In genomic region chr5:149724130-149724850, GRCh38 we compare ENCODE assay signal across 10 cellular contexts. TPM values are rescaled to one million over a fixed set of nuclear protein-coding genes. Genes with fewer than 3 reads are reported as not detected.
A peak's percentile ranks its signal among the peaks of the same experiment; 100 is the strongest.
DNase-seq lines count a peak whose midpoint lies in the region; ATAC-seq and TF ChIP-seq lines count a peak whose summit lies in the region.
"Had no signal": no experiment of that assay in that cellular context is flagged by ENCODE, and none has a peak within 500 bp of the region (broad histone marks: within the 10 kb centered on the region; RNA-seq: fewer than 3 reads in every experiment).

No MANE protein-coding gene starts in this region.

- no peaks in the 10 kb centered on the region for H3K27me3 ChIP-seq in gastroesophageal sphincter

- no peak overlapping the region for H3K27ac ChIP-seq in gastroesophageal sphincter
- H3K27ac ChIP-seq: lower lobe of right lung had no signal

- peak; percentile 46 for DNase-seq in activated CD8-positive, alpha-beta memory T cell treated with anti-CD3 and anti-CD28 coated beads, Interleukin-2, amount 10 ng/mL, durations not matched to agents 7 days and 5 days
- DNase-seq in stimulated activated CD4-positive, alpha-beta T cell treated with anti-CD3 and anti-CD28 coated beads, Interleukin-2, amount 100 ng/mL, for 24 hours = no peak
- DNase-seq in DMS153 (lab: John Stamatoyannopoulos, UW) (no peak), HuH-7.5 (ENCODE audit: low spot score) (no peak)
- DNase-seq: lower lobe of right lung had no signal

- TF ChIP-seq POLR2A in gastroesophageal sphincter (IDR thresholded peaks at IDR 0.05) = no peak

- peak overlapping the region; percentile 30 for H3K4me3 Mint-ChIP-seq in activated CD8-positive, alpha-beta memory T cell treated with anti-CD3 and anti-CD28 coated beads, Interleukin-2, amount 10 ng/mL, durations not matched to agents 7 days and 5 days

- 72 to 89% methylated on average over 2 to 3 of the region's 3 CpGs for WGBS in gastroesophageal sphincter (ENCODE audit: low coverage in 1 of 2), 2 donors

- TF ChIP-seq CTCF in GM12872 (IDR thresholded peaks at IDR 0.05; ENCODE audit: insufficient read depth, low read depth, low read length) (peak; percentile 43; the same call in 2 of the 3 replicates), gastroesophageal sphincter (IDR thresholded peaks at IDR 0.05) (no peak)

- H3K27me3 Mint-ChIP-seq in activated CD8-positive, alpha-beta memory T cell treated with anti-CD3 and anti-CD28 coated beads, Interleukin-2, amount 10 ng/mL, durations not matched to agents 7 days and 5 days = peaks cover 14% of the 10 kb centered on the region

- peaks cover 14% of the 10 kb centered on the region for H3K4me1 Mint-ChIP-seq in activated CD8-positive, alpha-beta memory T cell treated with anti-CD3 and anti-CD28 coated beads, Interleukin-2, amount 10 ng/mL, durations not matched to agents 7 days and 5 days

- CTCF ChIA-PET in activated CD8-positive, alpha-beta memory T cell treated with anti-CD3 and anti-CD28 coated beads, Interleukin-2, amount 10 ng/mL, durations not matched to agents 7 days and 5 days (lab: Charles Lee) = interaction anchor here (0.8 to 1.9 kb wide), 9 partner anchors 9 to 128 kb away, joined by 3 to 6 read pairs (median 3); no protein-coding TSS in a partner anchor

- H3K4me3 ChIP-seq in gastroesophageal sphincter = no peak overlapping the region
- H3K4me3 ChIP-seq: lower lobe of right lung, MG63 had no signal

- H3K27ac Mint-ChIP-seq in activated CD8-positive, alpha-beta memory T cell treated with anti-CD3 and anti-CD28 coated beads, Interleukin-2, amount 10 ng/mL, durations not matched to agents 7 days and 5 days = peak overlapping the region; percentile 70

- no peaks in the 10 kb centered on the region for H3K9me3 ChIP-seq in gastroesophageal sphincter
- H3K9me3 ChIP-seq: lower lobe of right lung, MG63 had no signal

- peak; percentile 85 for ATAC-seq in GM19452 (IDR thresholded peaks at IDR 0.05; ENCODE audit: unreplicated experiment)
- peak; percentile 70 for ATAC-seq in HG03108 (IDR thresholded peaks at IDR 0.05; ENCODE audit: unreplicated experiment)
- ATAC-seq in activated CD8-positive, alpha-beta memory T cell treated with anti-CD3 and anti-CD28 coated beads, Interleukin-2, amount 10 ng/mL, durations not matched to agents 7 days and 5 days = peak; percentile 85
- ATAC-seq in gastroesophageal sphincter = no peak
- ATAC-seq: lower lobe of right lung had no signal

- no peaks in the 10 kb centered on the region for H3K36me3 ChIP-seq in gastroesophageal sphincter
- H3K36me3 ChIP-seq: lower lobe of right lung, MG63 had no signal

- no peak for TF ChIP-seq EP300 in gastroesophageal sphincter (IDR thresholded peaks at IDR 0.05)

- H3K4me1 ChIP-seq in gastroesophageal sphincter = peaks cover 0 to 12% (median 0%) of the 10 kb centered on the region in 3 donors
- H3K4me1 ChIP-seq: lower lobe of right lung had no signal

- no peaks in the 10 kb centered on the region for H3K36me3 Mint-ChIP-seq in activated CD8-positive, alpha-beta memory T cell treated with anti-CD3 and anti-CD28 coated beads, Interleukin-2, amount 10 ng/mL, durations not matched to agents 7 days and 5 days

- H3K9me3 Mint-ChIP-seq in activated CD8-positive, alpha-beta memory T cell treated with anti-CD3 and anti-CD28 coated beads, Interleukin-2, amount 10 ng/mL, durations not matched to agents 7 days and 5 days (ENCODE audit: low read depth) = no peaks in the 10 kb centered on the region

RNA-seq across cellular contexts. Expression of gene PPARGC1B, which starts 5.8 kb away (rescaled TPM):
- total RNA-seq in activated CD8-positive, alpha-beta memory T cell treated with anti-CD3 and anti-CD28 coated beads, Interleukin-2, amount 10 ng/mL, durations not matched to agents 7 days and 5 days = 1 to 10 TPM; 6.0 to 7.2 TPM
- total RNA-seq in gastroesophageal sphincter = 10 to 100 TPM in 2 of 4 donors, 1 to 10 TPM in 2; 5.1 to 15.3 (median 9.6) TPM
